Comparison of ENCODE assay signal across 10 cellular contexts in the genomic region with DNA sequence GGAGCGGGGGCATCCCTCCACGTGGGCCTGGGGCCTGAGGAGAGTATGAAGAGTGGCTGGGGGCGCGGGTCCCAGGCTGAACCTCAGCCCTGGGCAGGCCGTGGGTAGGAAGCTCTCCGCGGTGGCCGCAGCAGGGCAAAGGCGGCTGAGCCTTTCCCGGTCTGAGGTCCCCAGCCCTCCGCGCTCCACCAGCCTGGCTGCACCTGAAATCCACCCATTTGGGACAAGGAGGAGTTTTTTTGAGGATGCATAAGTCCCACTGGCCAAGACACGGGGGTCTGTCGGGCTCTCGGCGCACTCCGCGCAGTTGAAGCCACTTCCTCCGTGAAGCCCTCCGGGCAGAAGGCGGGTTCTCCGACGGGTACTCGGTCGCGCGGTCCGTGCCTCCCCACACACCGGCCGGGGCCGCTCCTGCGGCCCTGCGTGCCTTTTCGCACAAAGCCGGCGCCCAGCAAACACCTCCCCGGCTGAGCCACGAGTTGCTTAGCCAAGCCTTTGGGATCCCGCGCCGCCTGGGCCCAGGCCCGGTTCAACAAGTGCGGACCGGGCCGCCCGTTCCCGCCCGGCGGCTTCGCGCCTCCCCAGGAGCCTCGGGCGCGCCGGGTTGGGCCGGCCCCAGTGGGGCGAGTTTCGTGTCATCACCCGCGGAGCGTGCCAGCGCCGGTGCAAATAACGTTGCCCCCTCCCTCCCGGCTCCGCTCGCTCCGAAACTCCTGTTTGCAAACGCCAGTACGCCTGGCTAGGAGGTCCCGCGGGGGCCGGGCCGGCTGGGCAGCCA. TPM values are rescaled to one million over a fixed set of nuclear protein-coding genes. Genes with fewer than 3 reads are reported as not detected.
DNase-seq lines count a peak whose midpoint lies in the region; ATAC-seq and TF ChIP-seq lines count a peak whose summit lies in the region.
"Had no signal": no experiment of that assay in that cellular context is flagged by ENCODE, and none has a peak within 500 bp of the region (broad histone marks: within the 10 kb centered on the region; RNA-seq: fewer than 3 reads in every experiment).

No MANE protein-coding gene starts in this region.

- peak overlapping the region; percentile 7 for H3K23ac ChIP-seq in neuronal stem cell (ENCODE audit: low read depth, low read length, poor library complexity)

- POLR2A ChIA-PET in CD8-positive, alpha-beta T cell (lab: Charles Lee), result no interaction called here

- H3K4me3 Mint-ChIP-seq in CD8-positive, alpha-beta T cell, result peak overlapping the region; percentile 66
- peak overlapping the region; percentile 74 to 83 for H3K4me3 Mint-ChIP-seq in effector memory CD8-positive, alpha-beta T cell

- peak overlapping the region; percentile 55 for H2BK15ac ChIP-seq in neuronal stem cell (ENCODE audit: low read length)

- H3K4me1 Mint-ChIP-seq in CD8-positive, alpha-beta T cell (ENCODE audit: low read depth), result peaks cover 18% of the 10 kb centered on the region
- peaks cover 21 to 25% of the 10 kb centered on the region in 2 donors for H3K4me1 Mint-ChIP-seq in effector memory CD8-positive, alpha-beta T cell (ENCODE audit: low read depth in 2 of 2)

- H3K27ac Mint-ChIP-seq in CD8-positive, alpha-beta T cell, result no peak overlapping the region
- H3K27ac Mint-ChIP-seq in effector memory CD8-positive, alpha-beta T cell, result peak overlapping the region in 1 of 2 donors; percentile 60

- H3K9me3 Mint-ChIP-seq in CD8-positive, alpha-beta T cell, result no peaks in the 10 kb centered on the region
- no peaks in the 10 kb centered on the region for H3K9me3 Mint-ChIP-seq in effector memory CD8-positive, alpha-beta T cell

- ATAC-seq in CD8-positive, alpha-beta T cell, result peak; percentile 10
- ATAC-seq in effector memory CD8-positive, alpha-beta T cell (replicated peaks), result peak; percentile 17
- ATAC-seq in HG03108 (IDR thresholded peaks at IDR 0.05; ENCODE audit: unreplicated experiment), result no peak
- ATAC-seq in HG02678 (IDR thresholded peaks at IDR 0.05; ENCODE audit: unreplicated experiment), result no peak

- TF ChIP-seq CTCF in CD8-positive, alpha-beta T cell (IDR thresholded peaks at IDR 0.05), result no peak

- H3K27ac ChIP-seq in CD8-positive, alpha-beta T cell (ENCODE audit: low read depth, low read length), result no peak overlapping the region
- H3K27ac ChIP-seq in HUES64 (ENCODE audit: low read depth, low read length) (no peak overlapping the region), neuronal stem cell (replicated peaks; ENCODE audit: low read length) (no peak overlapping the region)

- peak overlapping the region; percentile 73 for H2AK5ac ChIP-seq in neuronal stem cell (ENCODE audit: low read depth, low read length)

- H3K18ac ChIP-seq in neuronal stem cell (ENCODE audit: low read length), result peak overlapping the region; percentile 71

- H3K79me1 ChIP-seq in neuronal stem cell (ENCODE audit: low read depth, low read length), result peaks cover 2% of the 10 kb centered on the region

- no peak overlapping the region for H4K8ac ChIP-seq in neuronal stem cell (ENCODE audit: low read depth, low read length)

- peak in 1 of 7 experiments; percentile 23 for DNase-seq in CD8-positive, alpha-beta T cell
- DNase-seq in effector memory CD8-positive, alpha-beta T cell, result no peak
- DNase-seq in neuronal stem cell (ENCODE audit: low spot score) (no peak), mucosa of gallbladder (ENCODE audit: low spot score) (no peak), NCI-H446 (lab: John Stamatoyannopoulos, UW) (no peak)
- DNase-seq: NCI-H2081 had no signal

- no peak overlapping the region for H4K91ac ChIP-seq in neuronal stem cell (ENCODE audit: low read depth, low read length, poor library complexity)

- peak overlapping the region; percentile 44 for H3K4me2 ChIP-seq in neuronal stem cell (ENCODE audit: insufficient read depth, low read length, poor library complexity, severe bottlenecking)

- 15% methylated on average over 74 of the region's 74 CpGs for WGBS in HUES64
- WGBS in neuronal stem cell (ENCODE audit: extremely low coverage in 2 of 2, insufficient read length in 2 of 2, insufficient replicate concordance in 1 of 2), 2 donors, result no CpG with 5 or more reads among the region's 74 CpGs

- H2BK5ac ChIP-seq in neuronal stem cell (ENCODE audit: low read length), result no peak overlapping the region

- no peak overlapping the region for H3K4ac ChIP-seq in neuronal stem cell (ENCODE audit: low read length)

- H3K9me3 ChIP-seq in CD8-positive, alpha-beta T cell (ENCODE audit: low read length), result no peaks in the 10 kb centered on the region
- H3K9me3 ChIP-seq in HUES64 (ENCODE audit: insufficient read depth, low read depth, low read length) (no peaks in the 10 kb centered on the region), neuronal stem cell (replicated peaks in 1 of 2; ENCODE audit: control insufficient read depth in 2 of 2, insufficient read depth in 1 of 2, low read depth in 1 of 2, low read length in 2 of 2) (no peaks in the 10 kb centered on the region)

- no peaks in the 10 kb centered on the region for H3K36me3 Mint-ChIP-seq in CD8-positive, alpha-beta T cell
- peaks cover 3% of the 10 kb centered on the region for H3K36me3 Mint-ChIP-seq in effector memory CD8-positive, alpha-beta T cell (ENCODE audit: insufficient read depth)

- no peak overlapping the region for H3K9ac ChIP-seq in HUES64 (ENCODE audit: low read depth, low read length)
- no peak overlapping the region for H3K9ac ChIP-seq in neuronal stem cell (ENCODE audit: low read depth, low read length, poor library complexity)

- peaks cover 33% of the 10 kb centered on the region for H3K27me3 Mint-ChIP-seq in CD8-positive, alpha-beta T cell (ENCODE audit: low read depth)
- peaks cover 38 to 57% of the 10 kb centered on the region in 2 donors for H3K27me3 Mint-ChIP-seq in effector memory CD8-positive, alpha-beta T cell

- no peak overlapping the region for H2BK120ac ChIP-seq in neuronal stem cell (ENCODE audit: low read depth, low read length)

- no peaks in the 10 kb centered on the region for H3K36me3 ChIP-seq in CD8-positive, alpha-beta T cell (ENCODE audit: insufficient read depth, low read length)
- no peaks in the 10 kb centered on the region for H3K36me3 ChIP-seq in HUES64 (ENCODE audit: insufficient read depth, low read length)
- H3K36me3 ChIP-seq in neuronal stem cell (replicated peaks in 1 of 2; ENCODE audit: control insufficient read depth in 2 of 2, insufficient read depth in 2 of 2, low read length in 2 of 2), result no peaks in the 10 kb centered on the region

- intact Hi-C loops in CD8-positive, alpha-beta T cell (cut with DNase I, micrococcal nuclease), result loop anchor here in 1 of 2 experiments (10.0 kb wide), 1 partner anchor 241 kb away; no protein-coding TSS in a partner anchor

- CTCF ChIA-PET in CD8-positive, alpha-beta T cell (lab: Charles Lee), result interaction anchor here (3.7 kb wide), 1 partner anchor 16 kb away, joined by 13 read pairs; no protein-coding TSS in a partner anchor

- H2BK12ac ChIP-seq in neuronal stem cell (ENCODE audit: low read length), result no peak overlapping the region

- H3K14ac ChIP-seq in neuronal stem cell (ENCODE audit: low read length), result peak overlapping the region; percentile 12

- H3K4me1 ChIP-seq in CD8-positive, alpha-beta T cell (ENCODE audit: insufficient read depth, low read length), result peaks cover 38% of the 10 kb centered on the region
- H3K4me1 ChIP-seq in HUES64 (ENCODE audit: insufficient read depth, low read length), result peaks cover 21% of the 10 kb centered on the region
- peaks cover 7 to 16% of the 10 kb centered on the region in 2 donors for H3K4me1 ChIP-seq in neuronal stem cell (ENCODE audit: control insufficient read depth in 2 of 2, insufficient read depth in 1 of 2, low read depth in 1 of 2, low read length in 2 of 2)

- H2AFZ ChIP-seq in neuronal stem cell (ENCODE audit: low read length), result peak overlapping the region; percentile 49

- H3K27me3 ChIP-seq in CD8-positive, alpha-beta T cell (ENCODE audit: insufficient read depth, low read length), result peaks cover 29% of the 10 kb centered on the region
- H3K27me3 ChIP-seq in HUES64 (ENCODE audit: insufficient read depth, low read length) (peaks cover 81% of the 10 kb centered on the region), neuronal stem cell (ENCODE audit: control insufficient read depth in 3 of 3, insufficient read depth in 3 of 3, low read depth in 1 of 3, low read length in 3 of 3) (peaks cover 26 to 96% (median 61%) of the 10 kb centered on the region in 3 experiments)

- H3K4me3 ChIP-seq in CD8-positive, alpha-beta T cell (ENCODE audit: low read depth, low read length), result peak overlapping the region; percentile 35
- H3K4me3 ChIP-seq in HUES64 (ENCODE audit: low read length) (peak overlapping the region; percentile 48), neuronal stem cell (ENCODE audit: low read length in 2 of 2) (no peak overlapping the region)

RNA-seq across cellular contexts. Expression of a gene that starts 0.7 kb away (rescaled TPM):
- under 1 TPM; 0.31 to 0.33 TPM for total RNA-seq in CD8-positive, alpha-beta T cell
- polyA plus RNA-seq in HUES64 (2013, experiment 1 of 2), result 1.2 TPM
- 1.2 TPM for polyA plus RNA-seq in HUES64 (2013, experiment 2 of 2)
- polyA plus RNA-seq in neuronal stem cell (2013, experiment 1 of 2), result 0.03 TPM
- 0.01 TPM for polyA plus RNA-seq in neuronal stem cell (2013, experiment 2 of 2)
- total RNA-seq in mucosa of gallbladder, result 3.5 TPM
- total RNA-seq: mononuclear cell had no signal

RNA-seq across cellular contexts. Expression of a gene that starts 5.4 kb away (rescaled TPM):
- total RNA-seq in CD8-positive, alpha-beta T cell, result 10 to 100 TPM; 12.8 to 13.0 TPM
- 3.3 TPM for polyA plus RNA-seq in HUES64 (2013, experiment 1 of 2)
- polyA plus RNA-seq in HUES64 (2013, experiment 2 of 2), result 5.6 TPM
- polyA plus RNA-seq in neuronal stem cell (2013, experiment 1 of 2), result 4.0 TPM
- 4.1 TPM for polyA plus RNA-seq in neuronal stem cell (2013, experiment 2 of 2)
- 22.2 TPM for total RNA-seq in mucosa of gallbladder

RNA-seq across cellular contexts. Expression of a gene that starts 47.6 kb away (rescaled TPM):
- under 1 TPM; 0.52 to 0.69 TPM for total RNA-seq in CD8-positive, alpha-beta T cell
- polyA plus RNA-seq in HUES64 (2013, experiment 1 of 2), result 1.00 TPM
- polyA plus RNA-seq in HUES64 (2013, experiment 2 of 2), result 1.7 TPM
- 3.0 TPM for polyA plus RNA-seq in neuronal stem cell (2013, experiment 1 of 2)
- polyA plus RNA-seq in neuronal stem cell (2013, experiment 2 of 2), result 3.3 TPM
- total RNA-seq in mucosa of gallbladder, result 1.4 TPM
- total RNA-seq: mononuclear cell had no signal

Comparison
In these comparisons a context has a peak if more than half of its experiments do, and no peak if none do; other contexts are left out.
1. ATAC-seq: peak in CD8-positive, alpha-beta T cell (single experiment) and effector memory CD8-positive, alpha-beta T cell (single experiment); none in HG03108 (single experiment) and HG02678 (single experiment).
2. H3K4me3 ChIP-seq: peak in CD8-positive, alpha-beta T cell (single experiment) and HUES64 (single experiment); none in neuronal stem cell (0 of 2).